Comparison of ENCODE assay signal across 8 cellular contexts in the genomic region with DNA sequence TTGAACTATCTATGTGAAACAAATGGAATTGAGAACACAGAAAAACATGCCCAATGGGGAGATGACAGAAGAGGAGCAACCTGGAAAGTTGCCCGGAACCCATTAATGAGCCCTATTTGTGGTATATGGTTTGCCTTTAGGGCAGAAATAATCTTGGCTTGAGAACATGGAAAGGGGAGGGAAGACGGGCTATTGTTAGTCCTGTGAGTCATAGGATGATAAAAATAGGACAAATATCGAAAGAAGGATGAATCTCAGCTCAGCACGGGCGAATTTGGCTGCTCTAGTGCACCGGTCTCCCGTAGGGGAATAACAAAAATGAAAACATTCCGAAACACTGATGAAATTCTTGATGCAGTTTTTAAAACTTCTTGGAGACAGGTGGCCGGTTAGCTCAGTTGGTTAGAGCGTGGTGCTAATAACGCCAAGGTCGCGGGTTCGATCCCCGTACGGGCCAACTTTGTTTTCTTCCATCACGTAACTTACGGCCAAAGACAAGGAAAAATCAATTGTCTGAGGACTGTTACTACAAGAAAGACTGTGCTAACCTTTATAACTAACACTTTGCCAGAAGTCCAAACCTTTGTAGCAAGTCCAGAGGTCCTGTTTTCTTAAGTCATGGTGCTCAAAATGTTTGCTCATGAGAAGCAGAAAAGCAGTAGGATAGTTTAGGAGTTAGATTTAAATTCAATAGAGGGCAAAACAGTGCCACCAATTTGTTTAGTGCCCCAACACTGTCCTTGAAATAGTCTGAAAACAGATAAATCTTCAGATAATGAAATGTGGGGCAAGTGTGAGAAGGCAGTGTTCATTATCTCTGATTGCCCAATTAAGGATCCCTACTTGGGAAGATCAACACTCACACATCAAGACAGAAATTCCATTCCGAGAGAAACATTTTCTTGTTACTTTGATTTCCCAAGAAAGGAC. TPM values are rescaled to one million over a fixed set of nuclear protein-coding genes. Genes with fewer than 3 reads are reported as not detected.
DNase-seq lines count a peak whose midpoint lies in the region; ATAC-seq and TF ChIP-seq lines count a peak whose summit lies in the region.

No MANE protein-coding gene starts in this region.

- no peaks in the 10 kb centered on the region for H3K36me3 Mint-ChIP-seq in activated T-cell treated with anti-CD3 and anti-CD28 coated beads, Interleukin-2, amount 50 U/mL, for 4 hours (ENCODE audit: insufficient read depth)
- H3K36me3 Mint-ChIP-seq in nephron (ENCODE audit: low read depth), result no peaks in the 10 kb centered on the region

- no peaks in the 10 kb centered on the region for H3K27me3 Mint-ChIP-seq in activated T-cell treated with anti-CD3 and anti-CD28 coated beads, Interleukin-2, amount 50 U/mL, for 4 hours (ENCODE audit: low read depth)
- no peaks in the 10 kb centered on the region for H3K27me3 Mint-ChIP-seq in nephron (ENCODE audit: low read depth)
- no peaks in the 10 kb centered on the region for H3K27me3 Mint-ChIP-seq in stimulated activated naive CD8-positive, alpha-beta T cell treated with anti-CD3 and anti-CD28 coated beads, Interleukin-15, amount 100 ng/mL, for 72 hours

- H3K4me1 Mint-ChIP-seq in activated T-cell treated with anti-CD3 and anti-CD28 coated beads, Interleukin-2, amount 50 U/mL, for 4 hours (ENCODE audit: low read depth), result peaks cover 25% of the 10 kb centered on the region
- peaks cover 11% of the 10 kb centered on the region for H3K4me1 Mint-ChIP-seq in nephron
- H3K4me1 Mint-ChIP-seq in stimulated activated naive CD8-positive, alpha-beta T cell treated with anti-CD3 and anti-CD28 coated beads, Interleukin-15, amount 100 ng/mL, for 72 hours, result peaks cover 12% of the 10 kb centered on the region

- H3K27me3 ChIP-seq in BJ (ENCODE audit: control insufficient read depth, insufficient read depth, low read length), result no peaks in the 10 kb centered on the region
- no peaks in the 10 kb centered on the region for H3K27me3 ChIP-seq in fibroblast of lung (ENCODE audit: control insufficient read depth, insufficient read depth, low read length)

- ATAC-seq in GM19463 (IDR thresholded peaks at IDR 0.05; ENCODE audit: unreplicated experiment), result peak; percentile 43
- peak; percentile 45 to 54 for ATAC-seq in activated T-cell treated with anti-CD3 and anti-CD28 coated beads, Interleukin-2, amount 50 U/mL, for 4 hours
- peak; percentile 73 for ATAC-seq in stimulated activated naive CD8-positive, alpha-beta T cell treated with anti-CD3 and anti-CD28 coated beads, Interleukin-15, amount 100 ng/mL, for 72 hours

- H3K4me2 ChIP-seq in fibroblast of lung (ENCODE audit: extremely low read depth, insufficient read depth, low read length), result peak overlapping the region; percentile 82

- POLR2A ChIA-PET in BJ (lab: Charles Lee), result interaction anchor here (0.6 to 1.2 kb wide), 4 partner anchors 16 to 330 kb away, joined by 3 to 4 read pairs (median 3); no protein-coding TSS in a partner anchor

- H2AFZ ChIP-seq in fibroblast of lung (ENCODE audit: low read length), result no peak overlapping the region

- CTCF ChIA-PET in BJ (lab: Yijun Ruan, JAX), result interaction anchor here (0.7 to 2.4 kb wide), 6 partner anchors 14 to 428 kb away, joined by 3 to 10 read pairs (median 5); no protein-coding TSS in a partner anchor

- H3K4me1 ChIP-seq in fibroblast of lung (ENCODE audit: control insufficient read depth, extremely low read depth, insufficient read depth, low read length), result no peaks in the 10 kb centered on the region

- no peaks in the 10 kb centered on the region for H3K79me2 ChIP-seq in fibroblast of lung (ENCODE audit: control insufficient read depth, insufficient read depth, low read length)

- H3K36me3 ChIP-seq in BJ (ENCODE audit: control insufficient read depth, insufficient read depth, low read length) (no peaks in the 10 kb centered on the region), fibroblast of lung (ENCODE audit: control insufficient read depth, insufficient read depth, low read length) (no peaks in the 10 kb centered on the region)

- DNase-seq in BJ (ENCODE audit: low read depth) (peak; percentile 91), OCI-M2 (lab: John Stamatoyannopoulos, UW; ENCODE audit: unreplicated experiment) (peak; percentile 95), fibroblast of lung (ENCODE audit: low read depth in 2 of 2) (peak; percentile 91 to 93)
- peak; percentile 88 for DNase-seq in Jurkat, Clone E6-1 (ENCODE audit: low read depth, low spot score)
- DNase-seq in activated T-cell treated with anti-CD3 and anti-CD28 coated beads, Interleukin-2, amount 50 U/mL, for 4 hours, result peak; percentile 82
- peak; percentile 81 to 85 for DNase-seq in stimulated activated naive CD8-positive, alpha-beta T cell treated with anti-CD3 and anti-CD28 coated beads, Interleukin-15, amount 100 ng/mL, for 72 hours

- H3K9ac ChIP-seq in fibroblast of lung (ENCODE audit: insufficient read depth, low read length), result no peak overlapping the region

- H3K9me3 ChIP-seq in fibroblast of lung (ENCODE audit: control insufficient read depth, insufficient read depth, low read depth, low read length), result no peaks in the 10 kb centered on the region

- peak overlapping the region in 2 of 3 experiments; percentile 40 to 90 for H3K27ac Mint-ChIP-seq in nephron
- H3K27ac Mint-ChIP-seq in stimulated activated naive CD8-positive, alpha-beta T cell treated with anti-CD3 and anti-CD28 coated beads, Interleukin-15, amount 100 ng/mL, for 72 hours, result no peak overlapping the region

- peak overlapping the region; percentile 38 for H3K4me3 ChIP-seq in BJ (ENCODE audit: low read depth, low read length)
- H3K4me3 ChIP-seq in Jurkat, Clone E6-1 (ENCODE audit: low read length), result peak overlapping the region; percentile 95
- H3K4me3 ChIP-seq in fibroblast of lung (replicated peaks in 1 of 4; ENCODE audit: control extremely low read depth in 1 of 4, insufficient read depth in 1 of 4, low read depth in 3 of 4, low read length in 4 of 4), result peak overlapping the region; percentile 45 to 82 (median 56)

- no peaks in the 10 kb centered on the region for H4K20me1 ChIP-seq in fibroblast of lung (ENCODE audit: control insufficient read depth, extremely low read depth, insufficient read depth, low read length)

- TF ChIP-seq CTCF in BJ (IDR thresholded peaks at IDR 0.05; ENCODE audit: insufficient read depth, low read depth, low read length) (no peak), fibroblast of lung (conservative IDR thresholded peaks at IDR 0.05 in 1 of 2, IDR thresholded peaks at IDR 0.05 in 1 of 2; ENCODE audit: low read depth in 1 of 2, low read length in 2 of 2) (no peak), nephron (IDR thresholded peaks at IDR 0.05; ENCODE audit: unreplicated experiment in 3 of 3) (no peak)

- no peak overlapping the region for H3K4me3 Mint-ChIP-seq in activated T-cell treated with anti-CD3 and anti-CD28 coated beads, Interleukin-2, amount 50 U/mL, for 4 hours
- H3K4me3 Mint-ChIP-seq in nephron, result no peak overlapping the region
- H3K4me3 Mint-ChIP-seq in stimulated activated naive CD8-positive, alpha-beta T cell treated with anti-CD3 and anti-CD28 coated beads, Interleukin-15, amount 100 ng/mL, for 72 hours, result no peak overlapping the region

- H3K9me3 Mint-ChIP-seq in activated T-cell treated with anti-CD3 and anti-CD28 coated beads, Interleukin-2, amount 50 U/mL, for 4 hours, result no peaks in the 10 kb centered on the region
- H3K9me3 Mint-ChIP-seq in nephron, result no peaks in the 10 kb centered on the region
- H3K9me3 Mint-ChIP-seq in stimulated activated naive CD8-positive, alpha-beta T cell treated with anti-CD3 and anti-CD28 coated beads, Interleukin-15, amount 100 ng/mL, for 72 hours, result no peaks in the 10 kb centered on the region

- H3K27ac ChIP-seq in fibroblast of lung (ENCODE audit: insufficient read depth, low read length), result peak overlapping the region; percentile 35

RNA-seq across cellular contexts. Expression of a gene that starts 15.8 kb away (rescaled TPM):
- polyA plus RNA-seq in BJ (2011; rRNA removed) (41.4 and 60.9 TPM in 2 replicates), fibroblast of lung (58.7 and 74.9 TPM in 2 replicates)
- 11.8 and 16.5 TPM in 2 replicates for polyA minus RNA-seq in BJ (2011; rRNA and poly(A)+ RNA removed)
- 84.0 TPM for polyA plus RNA-seq in Jurkat, Clone E6-1 (2012; ENCODE audit: insufficient read depth, insufficient read length)
- 10 to 100 TPM; 63.4 to 73.4 (median 72.0) TPM for total RNA-seq in activated T-cell treated with anti-CD3 and anti-CD28 coated beads, Interleukin-2, amount 50 U/mL, for 4 hours
- 90.4 and 111 TPM in 2 replicates for total RNA-seq in fibroblast of lung
- polyA plus RNA-seq in fibroblast of lung (2012), result 50.1 and 58.4 TPM in 2 replicates
- 6.0 and 7.6 TPM in 2 replicates for polyA minus RNA-seq in fibroblast of lung (ENCODE audit: low replicate concordance)

RNA-seq across cellular contexts. Expression of a gene that starts 42.7 kb away (rescaled TPM):
- polyA plus RNA-seq in BJ (2011; rRNA removed), result 16.1 and 18.4 TPM in 2 replicates
- polyA minus RNA-seq in BJ (2011; rRNA and poly(A)+ RNA removed), result 9.2 and 11.0 TPM in 2 replicates
- 25.6 TPM for polyA plus RNA-seq in Jurkat, Clone E6-1 (2012; ENCODE audit: insufficient read depth, insufficient read length)
- total RNA-seq in activated T-cell treated with anti-CD3 and anti-CD28 coated beads, Interleukin-2, amount 50 U/mL, for 4 hours, result 10 to 100 TPM; 49.2 to 51.1 (median 49.5) TPM
- total RNA-seq in fibroblast of lung, result 13.1 and 13.4 TPM in 2 replicates
- polyA plus RNA-seq in fibroblast of lung, result 8.3 and 9.9 TPM in 2 replicates
- 7.7 and 12.6 TPM in 2 replicates for polyA plus RNA-seq in fibroblast of lung (2012)
- polyA minus RNA-seq in fibroblast of lung (ENCODE audit: low replicate concordance), result 9.5 and 10.8 TPM in 2 replicates

RNA-seq across cellular contexts. Expression of a gene that starts 53.9 kb away (rescaled TPM):
- not detected in 2 replicates for polyA plus RNA-seq in BJ (2011; rRNA removed)
- polyA minus RNA-seq in BJ (2011; rRNA and poly(A)+ RNA removed), result not detected in 2 replicates
- not detected for polyA plus RNA-seq in Jurkat, Clone E6-1 (2012; ENCODE audit: insufficient read depth, insufficient read length)
- total RNA-seq in activated T-cell treated with anti-CD3 and anti-CD28 coated beads, Interleukin-2, amount 50 U/mL, for 4 hours, result under 1 TPM in 1 of 3 donors, not detected in 2; 0.10 TPM
- total RNA-seq in fibroblast of lung, result not detected in 2 replicates
- polyA plus RNA-seq in fibroblast of lung, result not detected in 2 replicates
- polyA plus RNA-seq in fibroblast of lung (2012), result not detected in 2 replicates
- not detected in 2 replicates for polyA minus RNA-seq in fibroblast of lung (ENCODE audit: low replicate concordance)

Comparison
In these comparisons a context has a peak if more than half of its experiments do, and no peak if none do; other contexts are left out.
1. Peak in every context shown above with its lines: DNase-seq, ATAC-seq, H3K4me3 ChIP-seq and H3K27ac ChIP-seq.
2. H3K4me3 ChIP-seq: peak in every context shown above with its lines; median percentile 95 in Jurkat, Clone E6-1; 56 in fibroblast of lung; 38 in BJ.
3. H3K27ac Mint-ChIP-seq: peak in nephron (2 of 3); none in stimulated activated naive CD8-positive, alpha-beta T cell treated with anti-CD3 and anti-CD28 coated beads, Interleukin-15, amount 100 ng/mL, for 72 hours (0 of 2).